Comparison of ENCODE assay signal across 28 cellular contexts in the genomic region with DNA sequence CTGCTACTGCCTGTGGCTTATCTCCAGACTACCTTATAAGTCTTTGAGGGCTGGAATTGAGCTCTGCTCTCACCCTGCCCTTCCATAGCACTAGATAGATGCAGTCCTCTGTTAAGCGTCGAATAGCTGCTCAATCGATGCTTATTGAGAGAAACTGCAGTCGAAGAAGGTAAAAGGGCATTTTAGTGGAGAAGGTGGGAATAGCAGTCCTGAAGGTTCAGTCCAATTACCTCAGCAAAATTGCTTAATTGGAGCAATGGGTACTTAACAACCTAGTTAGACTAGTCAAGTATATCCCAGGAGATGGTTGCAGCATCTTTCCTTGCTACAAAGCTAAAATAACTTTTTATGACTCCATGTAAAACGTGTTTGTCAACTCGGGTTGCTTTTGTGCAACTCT.
"Had no signal": no experiment of that assay in that cellular context is flagged by ENCODE, and none has a peak within 500 bp of the region (broad histone marks: within the 10 kb centered on the region; RNA-seq: fewer than 3 reads in every experiment).

No MANE protein-coding gene starts in this region.

- H3K27me3 ChIP-seq: ascending aorta, body of pancreas, cardiac muscle cell, MG63 had no signal

- H3K4me1 ChIP-seq: ascending aorta, body of pancreas had no signal

- H3K9me3 Mint-ChIP-seq: activated naive CD4-positive, alpha-beta T cell treated with anti-CD3 and anti-CD28 coated beads, Interleukin-2, amount 50 U/mL, for 72 hours had no signal

- ATAC-seq: activated CD8-positive, alpha-beta memory T cell treated with anti-CD3 and anti-CD28 coated beads, Interleukin-2, amount 10 ng/mL, durations not matched to agents 7 days and 5 days; activated naive CD4-positive, alpha-beta T cell treated with anti-CD3 and anti-CD28 coated beads, Interleukin-2, amount 50 U/mL, for 72 hours; activated naive CD8-positive, alpha-beta T cell treated with anti-CD3 and anti-CD28 coated beads, Interleukin-2, amount 50 U/mL, for 24 hours; activated T-cell treated with anti-CD3 and anti-CD28 coated beads, Interleukin-2, amount 50 U/mL, for 4 hours; body of pancreas; PC-3; T-cell had no signal

- DNase-seq: activated B cell treated with CpG ODN at 0.5 μM for 24 hours; activated CD4-positive, alpha-beta T cell treated with anti-CD3 and anti-CD28 coated beads for 1 hour; activated CD4-positive, alpha-beta T cell treated with anti-CD3 and anti-CD28 coated beads, Interleukin-2, amount 50 U/mL, for 48 hours; activated CD8-positive, alpha-beta memory T cell treated with anti-CD3 and anti-CD28 coated beads, Interleukin-2, amount 10 ng/mL, durations not matched to agents 7 days and 5 days; activated effector memory CD4-positive, alpha-beta T cell treated with anti-CD3 and anti-CD28 coated beads, Interleukin-2, amount 50 U/mL, for 16 hours; activated naive CD4-positive, alpha-beta T cell treated with Interleukin-2 at 50 U/mL for 16 hours; activated naive CD8-positive, alpha-beta T cell treated with anti-CD3 and anti-CD28 coated beads, Interleukin-2, amount 50 U/mL, for 24 hours; activated T-cell treated with anti-CD3 and anti-CD28 coated beads, Interleukin-2, amount 50 U/mL, for 4 hours; amniotic stem cell; body of pancreas; MG63; MV-4-11; NCI-H1092 treated with DMSO at 0.1 percent for 48 hours; NCI-H1417 treated with DMSO at 0.1 percent for 48 hours; NCI-H1694; NCI-H2029; NCI-H524; PC-3; SIG-M5; T-cell; T-helper 2 cell; T1000 had no signal

- FAIRE-seq: TTC549 had no signal

- H3K4me3 ChIP-seq: ascending aorta, body of pancreas, cardiac muscle cell, MG63, SK-N-MC had no signal

- H3K9me3 ChIP-seq: ascending aorta, body of pancreas, MG63 had no signal

- H3K36me3 ChIP-seq: ascending aorta, cardiac muscle cell, MG63 had no signal

- H3K27me3 Mint-ChIP-seq: activated CD4-positive, alpha-beta T cell treated with anti-CD3 and anti-CD28 coated beads, Interleukin-2, amount 10 ng/mL, durations not matched to agents 24 days and 14 days; activated CD8-positive, alpha-beta memory T cell treated with anti-CD3 and anti-CD28 coated beads, Interleukin-2, amount 10 ng/mL, durations not matched to agents 7 days and 5 days; activated naive CD8-positive, alpha-beta T cell treated with anti-CD3 and anti-CD28 coated beads, Interleukin-2, amount 50 U/mL, for 24 hours had no signal

- H3K27ac Mint-ChIP-seq: activated B cell treated with CpG ODN at 0.5 μM for 24 hours; activated CD4-positive, alpha-beta T cell treated with anti-CD3 and anti-CD28 coated beads, Interleukin-2, amount 10 ng/mL, durations not matched to agents 24 days and 14 days; activated CD8-positive, alpha-beta memory T cell treated with anti-CD3 and anti-CD28 coated beads, Interleukin-2, amount 10 ng/mL, durations not matched to agents 7 days and 5 days; activated naive CD4-positive, alpha-beta T cell treated with anti-CD3 and anti-CD28 coated beads, Interleukin-2, amount 50 U/mL, for 72 hours; activated naive CD8-positive, alpha-beta T cell treated with anti-CD3 and anti-CD28 coated beads, Interleukin-2, amount 50 U/mL, for 24 hours; T-cell had no signal

- H3K27ac ChIP-seq: ascending aorta, body of pancreas, cardiac muscle cell, SK-N-MC had no signal

- H3K4me3 Mint-ChIP-seq: activated B cell treated with CpG ODN at 0.5 μM for 24 hours; activated CD4-positive, alpha-beta T cell treated with anti-CD3 and anti-CD28 coated beads, Interleukin-2, amount 10 ng/mL, durations not matched to agents 24 days and 14 days; activated CD8-positive, alpha-beta memory T cell treated with anti-CD3 and anti-CD28 coated beads, Interleukin-2, amount 10 ng/mL, durations not matched to agents 7 days and 5 days; activated naive CD8-positive, alpha-beta T cell treated with anti-CD3 and anti-CD28 coated beads, Interleukin-2, amount 50 U/mL, for 24 hours; activated T-cell treated with anti-CD3 and anti-CD28 coated beads, Interleukin-2, amount 50 U/mL, for 4 hours; T-cell had no signal

- H3K36me3 Mint-ChIP-seq: activated naive CD4-positive, alpha-beta T cell treated with anti-CD3 and anti-CD28 coated beads, Interleukin-2, amount 50 U/mL, for 72 hours; T-cell had no signal

- H3K4me1 Mint-ChIP-seq: activated B cell treated with CpG ODN at 0.5 μM for 24 hours, T-cell had no signal
